15 cellular contexts compared by ENCODE assay signal in the genomic region with DNA sequence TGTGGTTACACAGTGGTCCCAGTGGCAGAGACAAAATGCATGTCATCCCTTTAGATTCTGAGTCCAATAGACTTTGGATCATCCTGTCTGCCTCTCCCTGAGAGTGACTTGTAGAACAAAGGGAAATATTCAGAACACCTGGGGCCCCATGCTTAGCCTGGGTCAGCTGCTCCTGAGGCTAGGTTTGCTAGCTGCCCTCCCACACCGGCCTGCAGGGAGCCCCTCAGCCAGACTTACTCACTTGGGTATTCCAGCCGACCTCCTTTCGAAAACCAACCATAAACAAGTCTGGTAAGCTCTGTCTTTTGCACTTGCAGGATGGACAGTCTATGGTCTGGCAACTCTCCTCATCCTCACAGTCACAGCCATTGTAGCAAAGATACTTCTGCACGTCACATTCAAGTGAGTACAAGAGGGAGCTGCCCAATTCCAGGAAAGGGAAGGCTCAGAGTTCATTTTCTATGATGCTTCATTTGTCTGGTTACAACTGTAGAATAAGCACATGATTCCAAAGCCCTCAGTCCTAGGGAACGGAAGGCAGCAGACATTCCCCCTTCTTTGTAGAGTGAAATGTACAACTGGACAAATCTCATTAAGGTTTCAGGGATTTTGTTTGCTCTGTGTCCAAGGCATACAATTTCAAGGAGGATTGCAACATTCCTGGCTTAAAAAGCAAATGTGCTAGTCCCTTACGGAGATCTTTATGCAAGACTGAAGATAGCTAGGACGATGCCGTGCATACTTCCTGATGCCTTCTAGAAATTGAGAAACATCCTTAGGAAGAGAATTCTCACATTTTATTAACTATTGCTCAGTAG.
A peak's percentile ranks its signal among the peaks of the same experiment; 100 is the strongest.
DNase-seq lines count a peak whose midpoint lies in the region; ATAC-seq and TF ChIP-seq lines count a peak whose summit lies in the region.
"Had no signal": no experiment of that assay in that cellular context is flagged by ENCODE, and none has a peak within 500 bp of the region (broad histone marks: within the 10 kb centered on the region; RNA-seq: fewer than 3 reads in every experiment).

No MANE protein-coding gene starts in this region.

- H3K9me3 ChIP-seq in aorta (ENCODE audit: control insufficient read depth, low read length), result no peaks in the 10 kb centered on the region
- H3K9me3 ChIP-seq: A549, SK-N-SH had no signal

- no peaks in the 10 kb centered on the region for H3K27me3 ChIP-seq in aorta (ENCODE audit: control insufficient read depth in 1 of 2, insufficient read depth in 2 of 2, low read length in 1 of 2)

- H3K36me3 Mint-ChIP-seq in activated CD8-positive, alpha-beta memory T cell treated with anti-CD3 and anti-CD28 coated beads, Interleukin-2, amount 10 ng/mL, durations not matched to agents 7 days and 5 days, result no peaks in the 10 kb centered on the region
- H3K36me3 Mint-ChIP-seq: CD8-positive, alpha-beta memory T cell had no signal

- no peak overlapping the region for H3K27ac ChIP-seq in aorta (ENCODE audit: low read depth in 1 of 2, low read length in 2 of 2)
- H3K27ac ChIP-seq: A549 had no signal

- WGBS in aorta, 2 donors, result 85 to 86% methylated on average over 8 of the region's 8 CpGs

- no peaks in the 10 kb centered on the region for H3K4me1 ChIP-seq in aorta (ENCODE audit: control insufficient read depth in 1 of 2, insufficient read depth in 2 of 2, low read length in 2 of 2)
- H3K4me1 ChIP-seq: A549 had no signal

- CTCF ChIA-PET in activated CD8-positive, alpha-beta memory T cell treated with anti-CD3 and anti-CD28 coated beads, Interleukin-2, amount 10 ng/mL, durations not matched to agents 7 days and 5 days (lab: Charles Lee), result interaction anchor here (1.1 kb wide), 1 partner anchor 21 kb away, joined by 3 read pairs; no protein-coding TSS in a partner anchor

- DNase-seq in activated CD8-positive, alpha-beta memory T cell treated with anti-CD3 and anti-CD28 coated beads, Interleukin-2, amount 10 ng/mL, durations not matched to agents 7 days and 5 days, result peak; percentile 25
- no peak for DNase-seq in activated CD8-positive, alpha-beta memory T cell treated with anti-CD3 and anti-CD28 coated beads, Interleukin-2, amount 50 U/mL, for 48 hours
- DNase-seq in fibroblast of the aortic adventitia (ENCODE audit: low read depth), result peak; percentile 89
- DNase-seq in myocyte (ENCODE audit: low read depth), result peak; percentile 16
- no peak for DNase-seq in aorta
- no peak for DNase-seq in NCI-H2107 treated with DMSO at 0.1 percent for 48 hours (lab: John Stamatoyannopoulos, UW; ENCODE audit: unreplicated experiment)
- DNase-seq: activated CD4-positive, alpha-beta T cell treated with anti-CD3 and anti-CD28 coated beads, Interleukin-2, amount 50 U/mL, for 4 hours; CD8-positive, alpha-beta memory T cell; NCI-H146; SK-N-SH had no signal

- peaks cover 40% of the 10 kb centered on the region for H3K27me3 Mint-ChIP-seq in activated CD8-positive, alpha-beta memory T cell treated with anti-CD3 and anti-CD28 coated beads, Interleukin-2, amount 10 ng/mL, durations not matched to agents 7 days and 5 days

- no peak for ATAC-seq in activated CD8-positive, alpha-beta memory T cell treated with anti-CD3 and anti-CD28 coated beads, Interleukin-2, amount 10 ng/mL, durations not matched to agents 7 days and 5 days
- peak; percentile 80 for ATAC-seq in aorta (ENCODE audit: low FRiP score)
- ATAC-seq in GM19463 (IDR thresholded peaks at IDR 0.05; ENCODE audit: unreplicated experiment), result no peak
- no peak for ATAC-seq in GM21447 (IDR thresholded peaks at IDR 0.05; ENCODE audit: unreplicated experiment)
- ATAC-seq: A549 had no signal

- H3K4me3 ChIP-seq in fibroblast of the aortic adventitia (ENCODE audit: low read depth, low read length) (no peak overlapping the region), aorta (ENCODE audit: low read length in 2 of 2) (no peak overlapping the region)
- H3K4me3 ChIP-seq: A549 had no signal

- intact Hi-C loops in aorta (cut with DNase I), result no loop called here

- H3K4me1 Mint-ChIP-seq in activated CD8-positive, alpha-beta memory T cell treated with anti-CD3 and anti-CD28 coated beads, Interleukin-2, amount 10 ng/mL, durations not matched to agents 7 days and 5 days, result peaks cover 14% of the 10 kb centered on the region
- H3K4me1 Mint-ChIP-seq: CD8-positive, alpha-beta memory T cell had no signal

- no peak overlapping the region for H3K27ac Mint-ChIP-seq in activated CD8-positive, alpha-beta memory T cell treated with anti-CD3 and anti-CD28 coated beads, Interleukin-2, amount 10 ng/mL, durations not matched to agents 7 days and 5 days
- H3K27ac Mint-ChIP-seq: activated T-helper 2 cell treated with anti-CD3 and anti-CD28 coated beads, Interferon-gamma antibody, Interleukin-2, Interleukin-4, amounts not matched to agents 10 μg/mL and 5 μg/mL and 100 μg/mL, durations not matched to agents 14 hours and 24 hours and 36 hours; stimulated activated naive CD8-positive, alpha-beta T cell treated with anti-CD3 and anti-CD28 coated beads, Interleukin-15, Interleukin-2, amounts not matched to agents 100 ng/mL and 50 ng/mL, for 24 hours had no signal

- H3K36me3 ChIP-seq in aorta (ENCODE audit: control insufficient read depth in 1 of 2, insufficient read depth in 2 of 2, low read length in 1 of 2), result peaks cover 0 to 2% of the 10 kb centered on the region in 2 donors

- H3K4me3 Mint-ChIP-seq in activated CD8-positive, alpha-beta memory T cell treated with anti-CD3 and anti-CD28 coated beads, Interleukin-2, amount 10 ng/mL, durations not matched to agents 7 days and 5 days, result no peak overlapping the region
- H3K4me3 Mint-ChIP-seq: CD8-positive, alpha-beta memory T cell; stimulated activated naive CD8-positive, alpha-beta T cell treated with anti-CD3 and anti-CD28 coated beads, Interleukin-15, Interleukin-2, amounts not matched to agents 100 ng/mL and 50 ng/mL, for 24 hours had no signal

- TF ChIP-seq CTCF in fibroblast of the aortic adventitia (IDR thresholded peaks at IDR 0.05; ENCODE audit: insufficient read depth, low read length), result no peak

- no peaks in the 10 kb centered on the region for H3K9me3 Mint-ChIP-seq in activated CD8-positive, alpha-beta memory T cell treated with anti-CD3 and anti-CD28 coated beads, Interleukin-2, amount 10 ng/mL, durations not matched to agents 7 days and 5 days (ENCODE audit: low read depth)
- H3K9me3 Mint-ChIP-seq: activated T-helper 2 cell treated with anti-CD3 and anti-CD28 coated beads, Interferon-gamma antibody, Interleukin-2, Interleukin-4, amounts not matched to agents 10 μg/mL and 5 μg/mL and 100 μg/mL, durations not matched to agents 14 hours and 24 hours and 36 hours; CD8-positive, alpha-beta memory T cell; stimulated activated naive CD8-positive, alpha-beta T cell treated with anti-CD3 and anti-CD28 coated beads, Interleukin-15, Interleukin-2, amounts not matched to agents 100 ng/mL and 50 ng/mL, for 24 hours had no signal

Comparison
In these comparisons a context has a peak if more than half of its experiments do, and no peak if none do; other contexts are left out.
1. DNase-seq: peak in activated CD8-positive, alpha-beta memory T cell treated with anti-CD3 and anti-CD28 coated beads, Interleukin-2, amount 10 ng/mL, durations not matched to agents 7 days and 5 days (single experiment), fibroblast of the aortic adventitia (single experiment) and myocyte (single experiment); none in activated CD8-positive, alpha-beta memory T cell treated with anti-CD3 and anti-CD28 coated beads, Interleukin-2, amount 50 U/mL, for 48 hours (single experiment), aorta (0 of 2) and NCI-H2107 treated with DMSO at 0.1 percent for 48 hours (single experiment).